Comparison of ENCODE assay signal across 32 cellular contexts in the genomic region with DNA sequence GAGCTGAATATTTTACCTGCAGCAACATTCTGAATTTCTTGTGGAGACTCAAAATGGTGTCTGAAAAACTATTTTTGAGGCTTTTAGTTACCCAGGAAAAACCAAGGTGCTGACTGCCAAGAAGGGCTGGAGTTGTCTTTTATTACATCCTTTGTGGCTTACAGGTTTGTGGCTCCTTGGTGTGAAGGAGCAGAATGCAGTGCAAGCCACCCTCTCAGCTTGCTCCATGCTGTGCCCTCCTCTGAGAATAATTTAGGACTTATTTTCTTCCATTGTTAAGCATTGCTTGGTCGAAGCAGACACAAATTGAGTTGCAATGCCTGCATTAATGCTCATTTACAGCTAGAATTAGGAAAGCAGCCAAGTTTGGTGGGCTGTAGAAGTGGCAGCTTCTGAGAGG.
"Had no signal": no experiment of that assay in that cellular context is flagged by ENCODE, and none has a peak within 500 bp of the region (broad histone marks: within the 10 kb centered on the region; RNA-seq: fewer than 3 reads in every experiment).

No MANE protein-coding gene starts in this region.

- FAIRE-seq: endometrium, endothelial cell of umbilical vein had no signal

- H3K4me1 Mint-ChIP-seq: activated CD4-positive, alpha-beta memory T cell treated with anti-CD3 and anti-CD28 coated beads, Interleukin-2, amount 10 ng/mL, durations not matched to agents 7 days and 5 days; activated CD4-positive, alpha-beta T cell treated with anti-CD3 and anti-CD28 coated beads, Interleukin-2, amount 10 ng/mL, durations not matched to agents 7 days and 5 days; activated naive CD4-positive, alpha-beta T cell treated with anti-CD3 and anti-CD28 coated beads, Interleukin-2, amount 50 U/mL, for 24 hours; activated naive CD8-positive, alpha-beta T cell treated with anti-CD3 and anti-CD28 coated beads for 36 hours; activated naive CD8-positive, alpha-beta T cell treated with anti-CD3 and anti-CD28 coated beads, Interleukin-2, amount 50 U/mL, for 24 hours; activated T-helper 17 cell treated with anti-CD3 and anti-CD28 coated beads, Interleukin-2, amount 50 U/mL, for 72 hours; brain; T-helper 17 cell had no signal

- ATAC-seq: activated naive CD8-positive, alpha-beta T cell treated with anti-CD3 and anti-CD28 coated beads, Interleukin-2, amount 50 U/mL, for 24 hours; activated T-cell treated with anti-CD3 and anti-CD28 coated beads, Interleukin-2, amount 50 U/mL, for 4 hours; activated T-helper 17 cell treated with anti-CD3 and anti-CD28 coated beads, Interleukin-2, amount 50 U/mL, for 72 hours; gastroesophageal sphincter; heart right ventricle; T-helper 17 cell had no signal

- H3K27ac Mint-ChIP-seq: activated CD4-positive, alpha-beta memory T cell treated with anti-CD3 and anti-CD28 coated beads, Interleukin-2, amount 10 ng/mL, durations not matched to agents 7 days and 5 days; activated CD4-positive, alpha-beta T cell treated with anti-CD3 and anti-CD28 coated beads, Interleukin-2, amount 10 ng/mL, durations not matched to agents 7 days and 5 days; activated naive CD4-positive, alpha-beta T cell treated with anti-CD3 and anti-CD28 coated beads, Interleukin-2, amount 50 U/mL, for 24 hours; activated naive CD8-positive, alpha-beta T cell treated with anti-CD3 and anti-CD28 coated beads for 36 hours; activated naive CD8-positive, alpha-beta T cell treated with anti-CD3 and anti-CD28 coated beads, Interleukin-2, amount 50 U/mL, for 24 hours; activated T-helper 17 cell treated with anti-CD3 and anti-CD28 coated beads, Interleukin-2, amount 50 U/mL, for 72 hours; brain; T-helper 17 cell; T-helper 2 cell treated with Interferon-gamma antibody and Interleukin-4, amounts not matched to agents 5 μg/mL and 100 μg/mL, for 36 hours had no signal

- H3K4me2 ChIP-seq: hepatocyte had no signal

- H3K4me1 ChIP-seq: ascending aorta, breast epithelium, colonic mucosa, gastroesophageal sphincter, heart right ventricle had no signal

- H3K9me3 Mint-ChIP-seq: activated CD4-positive, alpha-beta memory T cell treated with anti-CD3 and anti-CD28 coated beads, Interleukin-2, amount 10 ng/mL, durations not matched to agents 7 days and 5 days; activated CD4-positive, alpha-beta T cell treated with anti-CD3 and anti-CD28 coated beads, Interleukin-2, amount 10 ng/mL, durations not matched to agents 7 days and 5 days; activated naive CD4-positive, alpha-beta T cell treated with anti-CD3 and anti-CD28 coated beads, Interleukin-2, amount 50 U/mL, for 24 hours; activated naive CD8-positive, alpha-beta T cell treated with anti-CD3 and anti-CD28 coated beads for 36 hours; activated T-cell treated with anti-CD3 and anti-CD28 coated beads, Interleukin-2, amount 50 U/mL, for 4 hours; T-helper 2 cell treated with Interferon-gamma antibody and Interleukin-4, amounts not matched to agents 5 μg/mL and 100 μg/mL, for 36 hours had no signal

- H3K36me3 ChIP-seq: ascending aorta, breast epithelium, cardiac muscle cell, colonic mucosa, esophagus squamous epithelium, gastroesophageal sphincter, heart right ventricle had no signal

- H2AFZ ChIP-seq: hepatocyte had no signal

- DNase-seq: activated CD4-positive, alpha-beta memory T cell treated with anti-CD3 and anti-CD28 coated beads, Interleukin-2, amount 10 ng/mL, durations not matched to agents 7 days and 5 days; activated CD4-positive, alpha-beta T cell treated with anti-CD3 and anti-CD28 coated beads for 1 hour; activated CD4-positive, alpha-beta T cell treated with anti-CD3 and anti-CD28 coated beads for 4 hours; activated CD4-positive, alpha-beta T cell treated with anti-CD3 and anti-CD28 coated beads, Interleukin-2, amount 10 ng/mL, durations not matched to agents 7 days and 5 days; activated CD4-positive, alpha-beta T cell treated with anti-CD3 and anti-CD28 coated beads, Interleukin-2, amount 50 U/mL, for 4 hours; activated effector memory CD4-positive, alpha-beta T cell treated with Interleukin-2 at 50 U/mL for 16 hours; activated gamma-delta T cell treated with Interleukin-2 at 50 U/mL for 16 hours; activated naive CD4-positive, alpha-beta T cell treated with Interleukin-2 at 50 U/mL for 16 hours; activated naive CD8-positive, alpha-beta T cell treated with anti-CD3 and anti-CD28 coated beads for 36 hours; activated naive CD8-positive, alpha-beta T cell treated with anti-CD3 and anti-CD28 coated beads, Interleukin-2, amount 50 U/mL, for 24 hours; activated T-cell treated with anti-CD3 and anti-CD28 coated beads, Interleukin-2, amount 50 U/mL, for 4 hours; central memory CD4-positive, alpha-beta T cell; cerebellar nuclear complex; colonic mucosa; effector CD8-positive, alpha-beta T cell; esophagus squamous epithelium; foreskin melanocyte; heart right ventricle; T-helper 17 cell; T1000 had no signal

- H3K9me3 ChIP-seq: ascending aorta, breast epithelium, colonic mucosa, esophagus squamous epithelium, gastroesophageal sphincter, heart right ventricle had no signal

- H3K27me3 ChIP-seq: ascending aorta, breast epithelium, cardiac muscle cell, colonic mucosa, gastroesophageal sphincter had no signal

- H3K27ac ChIP-seq: ascending aorta, breast epithelium, cardiac muscle cell, colonic mucosa, epithelial cell of prostate, esophagus squamous epithelium, gastroesophageal sphincter, heart right ventricle, hepatocyte had no signal

- H3K4me3 ChIP-seq: ascending aorta, breast epithelium, cardiac muscle cell, colonic mucosa, esophagus squamous epithelium, gastroesophageal sphincter, heart right ventricle, hepatocyte had no signal

- H3K4me3 Mint-ChIP-seq: activated CD4-positive, alpha-beta memory T cell treated with anti-CD3 and anti-CD28 coated beads, Interleukin-2, amount 10 ng/mL, durations not matched to agents 7 days and 5 days; activated CD4-positive, alpha-beta T cell treated with anti-CD3 and anti-CD28 coated beads, Interleukin-2, amount 10 ng/mL, durations not matched to agents 7 days and 5 days; activated naive CD4-positive, alpha-beta T cell treated with anti-CD3 and anti-CD28 coated beads, Interleukin-2, amount 50 U/mL, for 24 hours; activated naive CD8-positive, alpha-beta T cell treated with anti-CD3 and anti-CD28 coated beads for 36 hours; activated naive CD8-positive, alpha-beta T cell treated with anti-CD3 and anti-CD28 coated beads, Interleukin-2, amount 50 U/mL, for 24 hours; activated T-cell treated with anti-CD3 and anti-CD28 coated beads, Interleukin-2, amount 50 U/mL, for 4 hours; activated T-helper 17 cell treated with anti-CD3 and anti-CD28 coated beads, Interleukin-2, amount 50 U/mL, for 72 hours; brain; T-helper 17 cell; T-helper 2 cell treated with Interferon-gamma antibody and Interleukin-4, amounts not matched to agents 5 μg/mL and 100 μg/mL, for 36 hours had no signal

- H3K79me2 ChIP-seq: hepatocyte had no signal

- H3K36me3 Mint-ChIP-seq: activated naive CD4-positive, alpha-beta T cell treated with anti-CD3 and anti-CD28 coated beads, Interleukin-2, amount 50 U/mL, for 24 hours; brain had no signal
